In genomic region chr16:53369921-53370320, GRCh38 we compare ENCODE assay signal across 1 cellular context.
TF ChIP-seq lines count a peak whose summit lies in the region.

No MANE protein-coding gene starts in this region.

TF ChIP-seq in GM23338, 12 proteins besides CTCF, POLR2A, EP300 and RAD21 (continued from another document):
- TF ChIP-seq, protein P1, sequence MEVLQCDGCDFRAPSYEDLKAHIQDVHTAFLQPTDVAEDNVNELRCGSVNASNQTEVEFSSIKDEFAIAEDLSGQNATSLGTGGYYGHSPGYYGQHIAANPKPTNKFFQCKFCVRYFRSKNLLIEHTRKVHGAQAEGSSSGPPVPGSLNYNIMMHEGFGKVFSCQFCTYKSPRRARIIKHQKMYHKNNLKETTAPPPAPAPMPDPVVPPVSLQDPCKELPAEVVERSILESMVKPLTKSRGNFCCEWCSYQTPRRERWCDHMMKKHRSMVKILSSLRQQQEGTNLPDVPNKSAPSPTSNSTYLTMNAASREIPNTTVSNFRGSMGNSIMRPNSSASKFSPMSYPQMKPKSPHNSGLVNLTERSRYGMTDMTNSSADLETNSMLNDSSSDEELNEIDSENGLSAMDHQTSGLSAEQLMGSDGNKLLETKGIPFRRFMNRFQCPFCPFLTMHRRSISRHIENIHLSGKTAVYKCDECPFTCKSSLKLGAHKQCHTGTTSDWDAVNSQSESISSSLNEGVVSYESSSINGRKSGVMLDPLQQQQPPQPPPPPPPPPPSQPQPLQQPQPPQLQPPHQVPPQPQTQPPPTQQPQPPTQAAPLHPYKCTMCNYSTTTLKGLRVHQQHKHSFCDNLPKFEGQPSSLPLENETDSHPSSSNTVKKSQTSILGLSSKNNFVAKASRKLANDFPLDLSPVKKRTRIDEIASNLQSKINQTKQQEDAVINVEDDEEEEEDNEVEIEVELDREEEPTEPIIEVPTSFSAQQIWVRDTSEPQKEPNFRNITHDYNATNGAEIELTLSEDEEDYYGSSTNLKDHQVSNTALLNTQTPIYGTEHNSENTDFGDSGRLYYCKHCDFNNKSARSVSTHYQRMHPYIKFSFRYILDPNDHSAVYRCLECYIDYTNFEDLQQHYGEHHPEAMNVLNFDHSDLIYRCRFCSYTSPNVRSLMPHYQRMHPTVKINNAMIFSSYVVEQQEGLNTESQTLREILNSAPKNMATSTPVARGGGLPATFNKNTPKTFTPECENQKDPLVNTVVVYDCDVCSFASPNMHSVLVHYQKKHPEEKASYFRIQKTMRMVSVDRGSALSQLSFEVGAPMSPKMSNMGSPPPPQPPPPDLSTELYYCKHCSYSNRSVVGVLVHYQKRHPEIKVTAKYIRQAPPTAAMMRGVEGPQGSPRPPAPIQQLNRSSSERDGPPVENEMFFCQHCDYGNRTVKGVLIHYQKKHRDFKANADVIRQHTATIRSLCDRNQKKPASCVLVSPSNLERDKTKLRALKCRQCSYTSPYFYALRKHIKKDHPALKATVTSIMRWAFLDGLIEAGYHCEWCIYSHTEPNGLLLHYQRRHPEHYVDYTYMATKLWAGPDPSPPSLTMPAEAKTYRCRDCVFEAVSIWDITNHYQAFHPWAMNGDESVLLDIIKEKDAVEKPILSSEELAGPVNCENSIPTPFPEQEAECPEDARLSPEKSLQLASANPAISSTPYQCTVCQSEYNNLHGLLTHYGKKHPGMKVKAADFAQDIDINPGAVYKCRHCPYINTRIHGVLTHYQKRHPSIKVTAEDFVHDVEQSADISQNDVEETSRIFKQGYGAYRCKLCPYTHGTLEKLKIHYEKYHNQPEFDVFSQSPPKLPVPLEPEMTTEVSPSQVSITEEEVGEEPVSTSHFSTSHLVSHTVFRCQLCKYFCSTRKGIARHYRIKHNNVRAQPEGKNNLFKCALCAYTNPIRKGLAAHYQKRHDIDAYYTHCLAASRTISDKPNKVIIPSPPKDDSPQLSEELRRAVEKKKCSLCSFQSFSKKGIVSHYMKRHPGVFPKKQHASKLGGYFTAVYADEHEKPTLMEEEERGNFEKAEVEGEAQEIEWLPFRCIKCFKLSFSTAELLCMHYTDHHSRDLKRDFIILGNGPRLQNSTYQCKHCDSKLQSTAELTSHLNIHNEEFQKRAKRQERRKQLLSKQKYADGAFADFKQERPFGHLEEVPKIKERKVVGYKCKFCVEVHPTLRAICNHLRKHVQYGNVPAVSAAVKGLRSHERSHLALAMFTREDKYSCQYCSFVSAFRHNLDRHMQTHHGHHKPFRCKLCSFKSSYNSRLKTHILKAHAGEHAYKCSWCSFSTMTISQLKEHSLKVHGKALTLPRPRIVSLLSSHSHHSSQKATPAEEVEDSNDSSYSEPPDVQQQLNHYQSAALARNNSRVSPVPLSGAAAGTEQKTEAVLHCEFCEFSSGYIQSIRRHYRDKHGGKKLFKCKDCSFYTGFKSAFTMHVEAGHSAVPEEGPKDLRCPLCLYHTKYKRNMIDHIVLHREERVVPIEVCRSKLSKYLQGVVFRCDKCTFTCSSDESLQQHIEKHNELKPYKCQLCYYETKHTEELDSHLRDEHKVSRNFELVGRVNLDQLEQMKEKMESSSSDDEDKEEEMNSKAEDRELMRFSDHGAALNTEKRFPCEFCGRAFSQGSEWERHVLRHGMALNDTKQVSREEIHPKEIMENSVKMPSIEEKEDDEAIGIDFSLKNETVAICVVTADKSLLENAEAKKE (CRISPR knock-in tag; IDR thresholded peaks at IDR 0.05) = no peak
- TF ChIP-seq EZH2 (IDR thresholded peaks at IDR 0.05; ENCODE audit: low read depth, unreplicated experiment) (no peak), ZNF114 (CRISPR knock-in tag; IDR thresholded peaks at IDR 0.05) (no peak), NANOG (IDR thresholded peaks at IDR 0.05; ENCODE audit: borderline replicate concordance) (no peak), JUNB (IDR thresholded peaks at IDR 0.05; ENCODE audit: unreplicated experiment) (no peak), POLR2AphosphoS5 (IDR thresholded peaks at IDR 0.05; ENCODE audit: low read depth) (no peak), EZH2phosphoT487 (IDR thresholded peaks at IDR 0.05; ENCODE audit: unreplicated experiment) (no peak), STAT1 (IDR thresholded peaks at IDR 0.05; ENCODE audit: unreplicated experiment) (no peak), ZNF331 (CRISPR knock-in tag; IDR thresholded peaks at IDR 0.05; ENCODE audit: low read depth) (no peak)
